In the genomic region with DNA sequence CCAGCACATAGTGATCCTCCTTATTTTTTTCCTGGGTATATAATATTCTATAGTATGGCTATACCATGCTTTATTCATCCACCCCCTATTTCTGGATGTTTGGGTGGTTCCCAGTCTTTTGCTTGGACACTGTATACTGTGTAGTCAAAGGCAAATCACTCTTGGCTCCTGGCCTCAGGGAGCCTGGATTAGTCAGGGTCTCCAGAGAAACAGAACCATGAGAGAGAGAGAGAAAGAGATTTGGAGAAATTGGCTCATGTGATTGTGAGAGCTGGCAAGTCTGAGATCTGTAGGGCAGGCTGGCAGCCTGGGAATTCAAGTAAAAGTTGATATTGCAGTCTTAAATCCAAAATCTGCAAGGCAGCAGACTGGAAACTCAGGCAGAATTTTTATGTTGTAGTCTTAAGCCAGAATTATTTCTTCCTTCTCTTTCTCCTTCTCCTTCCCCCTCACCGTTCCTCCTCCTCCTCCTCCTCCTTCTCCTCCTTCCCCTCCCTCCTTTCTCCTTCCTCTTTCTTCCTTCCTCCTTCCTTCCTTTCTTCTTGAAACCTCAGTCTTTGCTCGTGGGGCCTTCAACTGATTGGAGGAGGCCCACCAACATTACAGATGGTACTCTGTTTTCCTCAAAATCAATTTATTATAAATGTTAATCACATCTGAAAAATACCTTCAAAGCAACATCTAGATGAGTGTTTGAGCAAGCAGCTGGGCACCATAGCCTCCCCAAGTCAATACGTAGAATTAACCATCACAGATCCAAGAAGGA, we compare ENCODE assay signal across 1 cellular context.
TF ChIP-seq lines count a peak whose summit lies in the region.

No MANE protein-coding gene starts in this region.

TF ChIP-seq in HCT116, 20 proteins besides CTCF, POLR2A, EP300 and RAD21 (continued from another document):
- TF ChIP-seq, protein P1, sequence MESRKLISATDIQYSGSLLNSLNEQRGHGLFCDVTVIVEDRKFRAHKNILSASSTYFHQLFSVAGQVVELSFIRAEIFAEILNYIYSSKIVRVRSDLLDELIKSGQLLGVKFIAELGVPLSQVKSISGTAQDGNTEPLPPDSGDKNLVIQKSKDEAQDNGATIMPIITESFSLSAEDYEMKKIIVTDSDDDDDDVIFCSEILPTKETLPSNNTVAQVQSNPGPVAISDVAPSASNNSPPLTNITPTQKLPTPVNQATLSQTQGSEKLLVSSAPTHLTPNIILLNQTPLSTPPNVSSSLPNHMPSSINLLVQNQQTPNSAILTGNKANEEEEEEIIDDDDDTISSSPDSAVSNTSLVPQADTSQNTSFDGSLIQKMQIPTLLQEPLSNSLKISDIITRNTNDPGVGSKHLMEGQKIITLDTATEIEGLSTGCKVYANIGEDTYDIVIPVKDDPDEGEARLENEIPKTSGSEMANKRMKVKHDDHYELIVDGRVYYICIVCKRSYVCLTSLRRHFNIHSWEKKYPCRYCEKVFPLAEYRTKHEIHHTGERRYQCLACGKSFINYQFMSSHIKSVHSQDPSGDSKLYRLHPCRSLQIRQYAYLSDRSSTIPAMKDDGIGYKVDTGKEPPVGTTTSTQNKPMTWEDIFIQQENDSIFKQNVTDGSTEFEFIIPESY (IDR thresholded peaks at IDR 0.05; ENCODE audit: extremely low read depth, insufficient replicate concordance, low read length), result no peak
- TF ChIP-seq YY1 (IDR thresholded peaks at IDR 0.05; ENCODE audit: extremely low read depth, insufficient replicate concordance, low read depth, low read length), result no peak
- no peak for TF ChIP-seq POLR2AphosphoS5 (IDR thresholded peaks at IDR 0.05; ENCODE audit: low read depth, low read length)
- TF ChIP-seq, protein P2, sequence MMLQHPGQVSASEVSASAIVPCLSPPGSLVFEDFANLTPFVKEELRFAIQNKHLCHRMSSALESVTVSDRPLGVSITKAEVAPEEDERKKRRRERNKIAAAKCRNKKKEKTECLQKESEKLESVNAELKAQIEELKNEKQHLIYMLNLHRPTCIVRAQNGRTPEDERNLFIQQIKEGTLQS (IDR thresholded peaks at IDR 0.05), result no peak
- no peak for TF ChIP-seq CEBPB (IDR thresholded peaks at IDR 0.05; ENCODE audit: low read depth)
- TF ChIP-seq TCF7L2 (IDR thresholded peaks at IDR 0.05; ENCODE audit: borderline replicate concordance, extremely low read depth, insufficient read depth, insufficient read length), result no peak
- no peak for TF ChIP-seq SP1 (IDR thresholded peaks at IDR 0.05; ENCODE audit: low read depth)
